ENCODE assay signal across 23 cellular contexts in the genomic region with DNA sequence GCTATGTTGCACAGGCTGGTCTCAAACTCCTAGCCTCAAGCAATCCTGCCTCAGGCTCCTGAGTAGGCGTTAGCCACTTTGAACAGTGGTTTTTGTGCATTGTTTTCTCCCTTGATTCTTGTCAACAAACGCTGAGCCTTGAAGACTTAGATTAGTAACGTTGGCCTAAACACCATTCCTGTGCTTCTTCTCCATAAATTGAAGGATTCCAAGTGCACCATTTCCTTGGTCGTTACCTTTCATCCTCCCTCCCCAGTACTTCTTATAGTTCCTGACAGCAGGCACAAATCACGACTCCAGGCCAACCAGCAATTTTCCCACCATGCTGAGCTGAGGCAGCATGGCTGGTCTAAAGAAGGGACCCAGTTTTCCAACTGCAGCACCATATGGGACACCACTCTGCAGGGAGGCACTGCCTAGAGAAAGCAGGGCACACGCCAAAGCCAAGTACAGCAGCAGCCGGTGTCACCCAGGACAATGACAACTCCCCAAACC. TPM values are rescaled to one million over a fixed set of nuclear protein-coding genes. Genes with fewer than 3 reads are reported as not detected.
A peak's percentile ranks its signal among the peaks of the same experiment; 100 is the strongest.
DNase-seq lines count a peak whose midpoint lies in the region; ATAC-seq, FAIRE-seq and TF ChIP-seq lines count a peak whose summit lies in the region.
"Had no signal": no experiment of that assay in that cellular context is flagged by ENCODE, and none has a peak within 500 bp of the region (broad histone marks: within the 10 kb centered on the region; RNA-seq: fewer than 3 reads in every experiment).

No MANE protein-coding gene starts in this region.

- intact Hi-C loops in PC-3 (cut with micrococcal nuclease) (no loop called here), thyroid gland (cut with DNase I) (loop anchor here (5.0 kb wide), 2 partner anchors 170 to 220 kb away; a partner anchor contains a TSS), mucosa of descending colon (cut with DNase I, micrococcal nuclease) (loop anchor here (10.0 kb wide), 2 partner anchors 172 to 222 kb away; a partner anchor contains a TSS)

- 91% methylated on average over 7 of the region's 7 CpGs; no CpG with 5 or more reads in 1 of the 2 experiments for WGBS in H1 (ENCODE audit: extremely low coverage in 1 of 2, insufficient coverage in 1 of 2, insufficient read length in 1 of 2, insufficient replicate concordance in 2 of 2, low coverage in 1 of 2, low lambda C conversion rate in 2 of 2, missing lambda C conversion rate in 1 of 2), 2 experiments
- 83% methylated on average over 7 of the region's 7 CpGs for WGBS in thyroid gland, 2 donors

- H3K9ac ChIP-seq in PC-3 (ENCODE audit: low read length) = no peak overlapping the region
- no peak overlapping the region for H3K9ac ChIP-seq in H1 (replicated peaks in 1 of 4; ENCODE audit: extremely low read depth in 1 of 4, low read depth in 3 of 4, low read length in 3 of 4)
- H3K9ac ChIP-seq: GM23248, SK-N-SH had no signal

- H4K8ac ChIP-seq in H1 (ENCODE audit: extremely low read depth, insufficient read depth, low read length) = no peak overlapping the region

- H3K79me1 ChIP-seq in H1 (ENCODE audit: low read depth, low read length) = no peaks in the 10 kb centered on the region; the same call in 1 of the 2 replicates

- H3K4me2 ChIP-seq in PC-3 (ENCODE audit: low read length) = no peak overlapping the region
- no peak overlapping the region for H3K4me2 ChIP-seq in H1 (ENCODE audit: insufficient read depth in 1 of 2, low read depth in 2 of 2, low read length in 2 of 2)
- H3K4me2 ChIP-seq: SK-N-SH had no signal

- no peak overlapping the region for H2BK5ac ChIP-seq in H1 (ENCODE audit: low read depth, low read length)

- H3K23ac ChIP-seq in H1 (ENCODE audit: insufficient read length) = no peak overlapping the region

- H4K91ac ChIP-seq in H1 (replicated peaks; ENCODE audit: insufficient read length, low read length) = no peak overlapping the region

- TF ChIP-seq EP300 in H1 (IDR thresholded peaks at IDR 0.05; ENCODE audit: borderline replicate concordance in 1 of 2, low read depth in 2 of 2, low read length in 2 of 2) = no peak

- peaks cover 30% of the 10 kb centered on the region for H3F3A ChIP-seq in PC-3 (ENCODE audit: low read length, unreplicated experiment)

- H3K56ac ChIP-seq in H1 (replicated peaks; ENCODE audit: insufficient read length, low read depth, low read length) = no peak overlapping the region

- H2BK120ac ChIP-seq in H1 (replicated peaks; ENCODE audit: low read depth, low read length) = no peak overlapping the region

- TF ChIP-seq RAD21 in H1 (IDR thresholded peaks at IDR 0.05 in 1 of 2, conservative IDR thresholded peaks at IDR 0.05 in 1 of 2; ENCODE audit: low read depth in 2 of 2, low read length in 2 of 2) = no peak

- POLR2A ChIA-PET in PC-3 (lab: Charles Lee; ENCODE audit: unreplicated experiment) = interaction anchor here (0.7 kb wide), 1 partner anchor 8 kb away, joined by 3 read pairs; no protein-coding TSS in a partner anchor
- POLR2A ChIA-PET in H1 (lab: Charles Lee; ENCODE audit: partially characterized antibody) = interaction anchor here (0.6 to 12.2 kb wide), 24 partner anchors 7 to 721 kb away, joined by 3 to 256 read pairs (median 3); a partner anchor contains a TSS

- no peak overlapping the region for H3K4ac ChIP-seq in H1 (replicated peaks; ENCODE audit: insufficient read length, low read depth, low read length)

- DNase-seq in PC-3 (no peak), H1 (ENCODE audit: low read depth in 1 of 2, low spot score in 2 of 2) (no peak), thyroid gland (no peak), mucosa of descending colon (no peak), NCI-H1105 (lab: John Stamatoyannopoulos, UW) (no peak), 8988T (no peak)
- DNase-seq: activated CD8-positive, alpha-beta T cell treated with anti-CD3 and anti-CD28 coated beads, Interleukin-2, amount 10 ng/mL, durations not matched to agents 7 days and 5 days; AML-193; DND-41; NCI-H2171; NCI-H524; NK-92 treated with Interleukin-12 subunit alpha and Interleukin-12 subunit beta, amount 100 ng/mL, for 24 hours; retina; SK-N-SH; stimulated activated CD4-positive, alpha-beta T cell treated with anti-CD3 and anti-CD28 coated beads, Interleukin-4, amount 100 ng/mL, for 4 hours; tibial artery; WERI-Rb-1 had no signal

- no peak overlapping the region for H3K14ac ChIP-seq in H1 (ENCODE audit: insufficient read length)

- H3K36me3 ChIP-seq in PC-3 (ENCODE audit: low read depth, low read length) (peaks cover 50% of the 10 kb centered on the region), H1 (ENCODE audit: control insufficient read depth in 2 of 4, insufficient read depth in 4 of 4, low read length in 3 of 4) (peaks cover 33 to 67% (median 50%) of the 10 kb centered on the region in 4 experiments), thyroid gland (peaks cover 49 to 51% of the 10 kb centered on the region in 2 donors), mucosa of descending colon (ENCODE audit: low read depth) (peaks cover 12% of the 10 kb centered on the region)

- H2AFZ ChIP-seq in PC-3 (ENCODE audit: low read length) (no peak overlapping the region), H1 (ENCODE audit: low read length) (no peak overlapping the region)
- H2AFZ ChIP-seq: GM23248 had no signal

- H2BK12ac ChIP-seq in H1 (ENCODE audit: low read depth, low read length) = no peak overlapping the region

- no peak overlapping the region for H4K5ac ChIP-seq in H1 (ENCODE audit: insufficient read length, low read depth, low read length)

- no peaks in the 10 kb centered on the region for H3K23me2 ChIP-seq in H1 (ENCODE audit: low read depth, low read length)

- no TSS peak for BruUV-seq in PC-3 (replicated peaks; lab: Mats Ljungman, UMichigan)

- no peaks in the 10 kb centered on the region for H3K9me2 ChIP-seq in PC-3 (replicated peaks; ENCODE audit: low read length)
- H3K9me2 ChIP-seq: SK-N-SH had no signal

- ATAC-seq in PC-3 (no peak), mucosa of descending colon (no peak)
- ATAC-seq: activated CD8-positive, alpha-beta T cell treated with anti-CD3 and anti-CD28 coated beads, Interleukin-2, amount 10 ng/mL, durations not matched to agents 7 days and 5 days had no signal

- H3K4me3 ChIP-seq in PC-3 (ENCODE audit: low read length) (no peak overlapping the region), H1 (ENCODE audit: extremely low read depth in 1 of 4, insufficient read depth in 2 of 4, low read depth in 3 of 4, low read length in 4 of 4) (no peak overlapping the region), thyroid gland (replicated peaks in 1 of 3) (no peak overlapping the region), mucosa of descending colon (no peak overlapping the region)
- H3K4me3 ChIP-seq: GM23248, lung, tibial artery had no signal

- H3K79me2 ChIP-seq in PC-3 (ENCODE audit: low read length) (peaks cover 20% of the 10 kb centered on the region), H1 (ENCODE audit: control insufficient read depth in 1 of 2, insufficient read depth in 2 of 2, low read length in 2 of 2) (peaks cover 0 to 7% of the 10 kb centered on the region in 2 experiments; a peak in 2 of 4 replicates)

- no peak overlapping the region for H2BK20ac ChIP-seq in H1 (ENCODE audit: low read length)

- no peak for FAIRE-seq in H1 (lab: Jason Lieb, UNC)
- FAIRE-seq: colon had no signal

- no peak overlapping the region for H2AK5ac ChIP-seq in H1 (ENCODE audit: low read depth, low read length)

- H3K18ac ChIP-seq in H1 (ENCODE audit: extremely low read depth, low read length) = no peak overlapping the region

- H2BK15ac ChIP-seq in H1 (ENCODE audit: low read length) = no peak overlapping the region

- no peaks in the 10 kb centered on the region for H3K27me3 ChIP-seq in PC-3 (ENCODE audit: low read length)
- no peaks in the 10 kb centered on the region for H3K27me3 ChIP-seq in H1 (replicated peaks in 1 of 4; ENCODE audit: control insufficient read depth in 3 of 4, extremely low read depth in 1 of 4, insufficient read depth in 3 of 4, low read length in 3 of 4)
- H3K27me3 ChIP-seq in thyroid gland = no peaks in the 10 kb centered on the region
- H3K27me3 ChIP-seq: tibial artery had no signal

- H3K27ac ChIP-seq in 22Rv1 = peak overlapping the region; percentile 57
- H3K27ac ChIP-seq in C4-2B = peak overlapping the region; percentile 28; the same call in 1 of the 2 replicates
- H3K27ac ChIP-seq in PC-3 (ENCODE audit: low read length) = 0 out of 2 replicates have a peak overlapping the region, but pooled peaks have one; percentile 3
- no peak overlapping the region for H3K27ac ChIP-seq in H1 (ENCODE audit: low read depth, low read length)
- no peak overlapping the region for H3K27ac ChIP-seq in thyroid gland
- H3K27ac ChIP-seq: tibial artery, WERI-Rb-1 had no signal

- H3K4me1 ChIP-seq in PC-3 (ENCODE audit: insufficient read depth, low read length) (peaks cover 14% of the 10 kb centered on the region), H1 (replicated peaks in 1 of 4; ENCODE audit: control insufficient read depth in 3 of 4, insufficient read depth in 4 of 4, low read length in 3 of 4) (peaks cover 0 to 3% (median 0%) of the 10 kb centered on the region in 4 experiments; a peak in 1 of 7 replicates), thyroid gland (peaks cover 0 to 14% of the 10 kb centered on the region in 2 donors), mucosa of descending colon (ENCODE audit: low read depth) (peaks cover 8% of the 10 kb centered on the region)

- H3K9me3 ChIP-seq in PC-3 (ENCODE audit: low read length) = no peaks in the 10 kb centered on the region
- no peaks in the 10 kb centered on the region for H3K9me3 ChIP-seq in H1 (ENCODE audit: insufficient read depth in 2 of 2, low read depth in 1 of 2, low read length in 1 of 2)
- H3K9me3 ChIP-seq in thyroid gland = no peaks in the 10 kb centered on the region
- no peaks in the 10 kb centered on the region for H3K9me3 ChIP-seq in mucosa of descending colon
- H3K9me3 ChIP-seq: SK-N-SH, tibial artery had no signal

- TF ChIP-seq POLR2A in H1 (IDR thresholded peaks at IDR 0.05; ENCODE audit: control extremely low read depth in 1 of 2, low read depth in 2 of 2, low read length in 2 of 2) (no peak), thyroid gland (IDR thresholded peaks at IDR 0.05) (no peak)

- TF ChIP-seq CTCF in 22Rv1 (IDR thresholded peaks at IDR 0.05) = no peak
- TF ChIP-seq CTCF in C4-2B (conservative IDR thresholded peaks at IDR 0.05) = no peak
- TF ChIP-seq CTCF in PC-3 (conservative IDR thresholded peaks at IDR 0.05; ENCODE audit: low read depth, low read length) = no peak
- TF ChIP-seq CTCF in H1 (IDR thresholded peaks at IDR 0.05; ENCODE audit: control extremely low read depth in 1 of 3, insufficient read depth in 1 of 3, low read depth in 1 of 3, low read length in 3 of 3) = no peak
- TF ChIP-seq CTCF in thyroid gland (IDR thresholded peaks at IDR 0.05) = no peak
- no peak for TF ChIP-seq CTCF in mucosa of descending colon (IDR thresholded peaks at IDR 0.05)

- peaks cover 46% of the 10 kb centered on the region for H4K20me1 ChIP-seq in PC-3 (ENCODE audit: low read length)
- H4K20me1 ChIP-seq in H1 (replicated peaks in 1 of 2; ENCODE audit: control insufficient read depth in 1 of 2, insufficient read depth in 2 of 2, low read length in 2 of 2) = peaks cover 5 to 24% of the 10 kb centered on the region in 2 experiments

- CTCF ChIA-PET in PC-3 (lab: Charles Lee) (interaction anchor here (0.9 to 1.4 kb wide), 2 partner anchors 167 to 221 kb away, joined by 4 to 6 read pairs; a partner anchor contains a TSS), H1 (lab: Charles Lee; ENCODE audit: partially characterized antibody) (interaction anchor here (1.1 to 3.6 kb wide), 6 partner anchors 11 to 193 kb away, joined by 3 to 31 read pairs (median 3); a partner anchor contains a TSS)

RNA-seq across cellular contexts. Expression of a gene that starts 8.9 kb away (rescaled TPM):
- total RNA-seq in PC-3 (2014; rRNA removed) (2,227 and 3,060 TPM in 2 replicates), thyroid gland (1,000 to 10,000 TPM; 1,548 to 3,114 (median 2,536) TPM), mucosa of descending colon (1,000 to 10,000 TPM in 2 of 3 donors, 100 to 1,000 TPM in 1; 999 to 1,006 (median 1,004) TPM)
- total RNA-seq in H1 (2021; fragmentation: NEBNext Ultra II Directional; extraction: Animal tissue kit (Norgen Biotek cat#: 25700)) = 2,408 and 2,434 TPM in 2 replicates
- 9,129 and 11,142 TPM in 2 replicates for polyA plus RNA-seq in H1 (2011; rRNA removed)
- 8,215 TPM for polyA plus RNA-seq in H1 (2011; cell fraction: cytosol; rRNA removed)
- 3,355 TPM for polyA plus RNA-seq in H1 (2011; cell fraction: nucleus; rRNA removed)
- 3,709 to 4,828 TPM (median 4,408 TPM) in 4 replicates for polyA plus RNA-seq in H1 (2012, experiment 1 of 2)
- polyA plus RNA-seq in H1 (2012, experiment 2 of 2) = 11,667 TPM
- 2,351 TPM for polyA plus RNA-seq in H1 (2013, experiment 1 of 2)
- 2,290 TPM for polyA plus RNA-seq in H1 (2013, experiment 2 of 2)
- 1,789 and 1,888 TPM in 2 replicates for polyA minus RNA-seq in H1 (2011; rRNA and poly(A)+ RNA removed)
- 687 TPM for polyA minus RNA-seq in H1 (2011; cell fraction: cytosol; rRNA and poly(A)+ RNA removed)
- 811 TPM for polyA minus RNA-seq in H1 (2011; cell fraction: nucleus; rRNA and poly(A)+ RNA removed)

RNA-seq across cellular contexts. Expression of a gene that starts 24.5 kb away (rescaled TPM):
- total RNA-seq in PC-3 (2014; rRNA removed) (24.6 and 28.7 TPM in 2 replicates), thyroid gland (10 to 100 TPM; 68.1 to 98.9 (median 75.5) TPM), mucosa of descending colon (10 to 100 TPM; 19.1 to 48.7 (median 26.7) TPM)
- total RNA-seq in H1 (2021; fragmentation: NEBNext Ultra II Directional; extraction: Animal tissue kit (Norgen Biotek cat#: 25700)) = 36.3 and 36.9 TPM in 2 replicates
- 9.8 and 14.1 TPM in 2 replicates for polyA plus RNA-seq in H1 (2011; rRNA removed)
- polyA plus RNA-seq in H1 (2011; cell fraction: cytosol; rRNA removed) = 16.4 TPM
- 9.2 TPM for polyA plus RNA-seq in H1 (2011; cell fraction: nucleus; rRNA removed)
- 7.1 to 10.1 TPM (median 8.8 TPM) in 4 replicates for polyA plus RNA-seq in H1 (2012, experiment 1 of 2)
- 1.7 TPM for polyA plus RNA-seq in H1 (2012, experiment 2 of 2)
- polyA plus RNA-seq in H1 (2013, experiment 1 of 2) = 20.5 TPM
- 19.7 TPM for polyA plus RNA-seq in H1 (2013, experiment 2 of 2)
- 31.4 and 33.5 TPM in 2 replicates for polyA minus RNA-seq in H1 (2011; rRNA and poly(A)+ RNA removed)
- 20.0 TPM for polyA minus RNA-seq in H1 (2011; cell fraction: cytosol; rRNA and poly(A)+ RNA removed)
- polyA minus RNA-seq in H1 (2011; cell fraction: nucleus; rRNA and poly(A)+ RNA removed) = 13.4 TPM

RNA-seq across cellular contexts. Expression of a gene that starts 49.0 kb away (rescaled TPM):
- total RNA-seq in PC-3 (2014; rRNA removed) = 2.3 and 3.5 TPM in 2 replicates
- 10.5 and 11.1 TPM in 2 replicates for total RNA-seq in H1 (2021; fragmentation: NEBNext Ultra II Directional; extraction: Animal tissue kit (Norgen Biotek cat#: 25700))
- polyA plus RNA-seq in H1 (2011; rRNA removed) = 5.9 and 7.9 TPM in 2 replicates
- polyA plus RNA-seq in H1 (2011; cell fraction: cytosol; rRNA removed) = 5.5 TPM
- 16.7 TPM for polyA plus RNA-seq in H1 (2011; cell fraction: nucleus; rRNA removed)
- 5.7 to 10.1 TPM (median 8.0 TPM) in 4 replicates for polyA plus RNA-seq in H1 (2012, experiment 1 of 2)
- polyA plus RNA-seq in H1 (2012, experiment 2 of 2) = 5.1 TPM
- 5.9 TPM for polyA plus RNA-seq in H1 (2013, experiment 1 of 2)
- 6.1 TPM for polyA plus RNA-seq in H1 (2013, experiment 2 of 2)
- polyA minus RNA-seq in H1 (2011; rRNA and poly(A)+ RNA removed) = 2.5 and 3.7 TPM in 2 replicates
- polyA minus RNA-seq in H1 (2011; cell fraction: cytosol; rRNA and poly(A)+ RNA removed) = 3.4 TPM
- polyA minus RNA-seq in H1 (2011; cell fraction: nucleus; rRNA and poly(A)+ RNA removed) = 2.8 TPM
- under 1 TPM in 1 of 4 donors, not detected in 3; 0.11 TPM for total RNA-seq in thyroid gland
- 1 to 10 TPM in 1 of 3 donors, under 1 TPM in 2; 0.41 to 1.9 (median 0.67) TPM for total RNA-seq in mucosa of descending colon
- total RNA-seq: glomerular endothelial cell, GM23248 had no signal
- polyA plus RNA-seq: GM23248 had no signal

Comparison
In these comparisons a context has a peak if more than half of its experiments do, and no peak if none do; other contexts are left out.
1. H3K27ac ChIP-seq: peak in 22Rv1 (single experiment), C4-2B (single experiment) and PC-3 (single experiment); none in H1 (single experiment) and thyroid gland (0 of 3).